In genomic region chr12:62813031-62813829, GRCh38 we compare ENCODE assay signal across 8 cellular contexts.
DNase-seq lines count a peak whose midpoint lies in the region; ATAC-seq and TF ChIP-seq lines count a peak whose summit lies in the region.

No MANE protein-coding gene starts in this region.

- CTCF ChIA-PET in Panc1 (lab: Charles Lee), result interaction anchor here (0.6 to 1.0 kb wide), 7 partner anchors 14 to 255 kb away, joined by 3 to 18 read pairs (median 3); no protein-coding TSS in a partner anchor

- no peaks in the 10 kb centered on the region for H3K27me3 ChIP-seq in Panc1 (ENCODE audit: control insufficient read depth, insufficient read depth, low read length)
- H3K27me3 ChIP-seq in ascending aorta, result no peaks in the 10 kb centered on the region
- no peaks in the 10 kb centered on the region for H3K27me3 ChIP-seq in sigmoid colon

- intact Hi-C loops in Panc1 (cut with micrococcal nuclease; ENCODE audit: unreplicated experiment) (loop anchor here (2.0 to 5.0 kb wide), 2 partner anchors 256 to 376 kb away; no protein-coding TSS in a partner anchor), ascending aorta (cut with DNase I) (loop anchor here (5.0 kb wide), 1 partner anchor 119 kb away; no protein-coding TSS in a partner anchor), sigmoid colon (cut with DNase I) (no loop called here)

- no peak for TF ChIP-seq POLR2A in sigmoid colon (IDR thresholded peaks at IDR 0.05)

- BruUV-seq in Panc1 (replicated peaks; lab: Mats Ljungman, UMichigan), result no TSS peak

- 14 to 32% methylated on average over 18 of the region's 18 CpGs for WGBS in sigmoid colon, 2 donors

- H3K9me3 ChIP-seq in Panc1 (ENCODE audit: control insufficient read depth, insufficient read depth, low read depth, low read length) (no peaks in the 10 kb centered on the region), ascending aorta (no peaks in the 10 kb centered on the region), sigmoid colon (no peaks in the 10 kb centered on the region)

- H3K36me3 ChIP-seq in Panc1 (ENCODE audit: control insufficient read depth, insufficient read depth, low read length) (no peaks in the 10 kb centered on the region), ascending aorta (no peaks in the 10 kb centered on the region), sigmoid colon (no peaks in the 10 kb centered on the region)

- POLR2A ChIA-PET in Panc1 (lab: Charles Lee), result no interaction called here

- DNase-seq in NCI-H146 (lab: John Stamatoyannopoulos, UW), result peak; percentile 49
- no peak for DNase-seq in NCI-H146 treated with DMSO at 0.1 percent for 48 hours (lab: John Stamatoyannopoulos, UW; ENCODE audit: unreplicated experiment)
- peak; percentile 42 for DNase-seq in Panc1 (ENCODE audit: low read depth, low spot score)
- peak in 1 of 2 donors; percentile 77 for DNase-seq in ascending aorta (ENCODE audit: low spot score in 2 of 2)
- DNase-seq in hypothalamus (lab: John Stamatoyannopoulos, UW), result peak in 38 of 51 donors; percentile 7 to 74 (median 30)
- peak; percentile 76 for DNase-seq in sigmoid colon

- TF ChIP-seq CTCF in Panc1 (IDR thresholded peaks at IDR 0.05) (peak; percentile 91), ascending aorta (IDR thresholded peaks at IDR 0.05) (peak; percentile 45 to 73 (median 70)), sigmoid colon (IDR thresholded peaks at IDR 0.05) (peak in 3 of 4 experiments; percentile 10 to 50 (median 22))

- H3K27ac ChIP-seq in Panc1 (ENCODE audit: low read length), result peak overlapping the region; percentile 12
- H3K27ac ChIP-seq in ascending aorta, result no peak overlapping the region
- H3K27ac ChIP-seq in sigmoid colon, result no peak overlapping the region

- in situ Hi-C loops in Panc1 (cut with HindIII; ENCODE audit: low pct_unique_long_range_greater_than_20kb, low sequenced_read_pairs), result no loop called here

- ATAC-seq in HG02759 (IDR thresholded peaks at IDR 0.05; ENCODE audit: unreplicated experiment) (peak; percentile 67), Panc1 (peak; percentile 95), HG02588 (IDR thresholded peaks at IDR 0.05; ENCODE audit: unreplicated experiment) (no peak)

- peak overlapping the region in 1 of 2 experiments; percentile 32; a peak in 2 of 4 replicates for H3K4me3 ChIP-seq in Panc1 (ENCODE audit: low read depth in 2 of 2, low read length in 2 of 2)
- H3K4me3 ChIP-seq in ascending aorta, result peak overlapping the region in 1 of 2 donors; percentile 48
- H3K4me3 ChIP-seq in sigmoid colon, result no peak overlapping the region

- no peaks in the 10 kb centered on the region for H3K4me1 ChIP-seq in Panc1 (ENCODE audit: control insufficient read depth, insufficient read depth, low read length)
- H3K4me1 ChIP-seq in ascending aorta, result peaks cover 0 to 4% of the 10 kb centered on the region in 2 donors
- H3K4me1 ChIP-seq in sigmoid colon, result peaks cover 0 to 5% (median 0%) of the 10 kb centered on the region in 4 donors

- TF ChIP-seq EP300 in sigmoid colon (IDR thresholded peaks at IDR 0.05), result no peak

Comparison
In these comparisons a context has a peak if more than half of its experiments do, and no peak if none do; other contexts are left out.
1. CTCF ChIP-seq: peak in every context shown above with its lines; median percentile 91 in Panc1; 70 in ascending aorta; 22 in sigmoid colon.